In the genomic region with DNA sequence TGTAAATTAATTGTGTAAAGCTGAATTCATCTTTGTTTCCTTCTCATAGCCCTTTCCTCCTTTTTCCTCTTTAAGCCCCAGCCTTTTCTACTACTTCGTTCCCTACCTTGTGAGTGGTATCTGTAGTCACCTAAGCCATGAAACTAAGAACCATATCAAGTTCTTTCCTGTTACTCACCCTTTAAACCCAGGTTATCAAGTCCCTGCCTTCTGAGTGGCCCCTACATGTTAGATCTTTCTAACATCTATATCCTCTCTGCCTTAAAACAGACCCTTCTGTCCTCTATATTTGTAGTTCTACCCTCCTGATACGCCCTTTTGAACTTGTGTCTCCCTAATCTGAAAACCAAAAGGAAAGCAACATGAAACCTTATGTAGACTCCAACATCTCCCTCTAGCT, we compare ENCODE assay signal across 20 cellular contexts. TPM values are rescaled to one million over a fixed set of nuclear protein-coding genes. Genes with fewer than 3 reads are reported as not detected.
DNase-seq lines count a peak whose midpoint lies in the region; ATAC-seq and TF ChIP-seq lines count a peak whose summit lies in the region.
"Had no signal": no experiment of that assay in that cellular context is flagged by ENCODE, and none has a peak within 500 bp of the region (broad histone marks: within the 10 kb centered on the region; RNA-seq: fewer than 3 reads in every experiment).

No MANE protein-coding gene starts in this region.

- H3K4me1 ChIP-seq in Loucy (ENCODE audit: insufficient read depth, low read length, poor library complexity, severe bottlenecking), result peaks cover 28% of the 10 kb centered on the region

- ATAC-seq in activated CD4-positive, alpha-beta T cell treated with anti-CD3 and anti-CD28 coated beads for 36 hours, result peak; percentile 84
- ATAC-seq in activated naive CD4-positive, alpha-beta T cell treated with anti-CD3 and anti-CD28 coated beads, Interleukin-2, amount 50 U/mL, for 72 hours, result peak; percentile 66 to 84
- ATAC-seq in stimulated activated effector memory CD8-positive, alpha-beta T cell treated with anti-CD3 and anti-CD28 coated beads, Interleukin-12 subunit alpha, Interleukin-12 subunit beta, amount 100 ng/mL, for 72 hours, result peak; percentile 68
- no peak for ATAC-seq in stimulated activated naive B cell treated with anti-CD40 and anti-IgM and Interleukin-4, amounts not matched to agents 10 μg/mL and 1 μg/mL and 100 μg/mL, for 72 hours (replicated peaks)
- ATAC-seq: A549, GM12878, HepG2 had no signal

- DNase-seq in activated CD4-positive, alpha-beta T cell treated with anti-CD3 and anti-CD28 coated beads for 36 hours, result no peak
- DNase-seq in activated CD4-positive, alpha-beta T cell treated with anti-CD3 and anti-CD28 coated beads, Interleukin-2, amount 10 ng/mL, durations not matched to agents 24 days and 14 days, result no peak
- DNase-seq in activated naive CD4-positive, alpha-beta T cell treated with anti-CD3 and anti-CD28 coated beads, Interleukin-2, amount 50 U/mL, for 72 hours (ENCODE audit: low spot score in 2 of 2), result no peak
- no peak for DNase-seq in activated naive CD4-positive, alpha-beta T cell treated with Interleukin-2 at 50 U/mL for 16 hours
- no peak for DNase-seq in stimulated activated effector memory CD8-positive, alpha-beta T cell treated with anti-CD3 and anti-CD28 coated beads, Interleukin-12 subunit alpha, Interleukin-12 subunit beta, amount 100 ng/mL, for 72 hours (ENCODE audit: low spot score in 2 of 2)
- no peak for DNase-seq in stimulated activated naive B cell treated with anti-CD40 and anti-IgM and Interleukin-4, amounts not matched to agents 10 μg/mL and 1 μg/mL and 100 μg/mL, for 72 hours
- no peak for DNase-seq in GM20000 (ENCODE audit: low spot score)
- DNase-seq: Calu3; CD4-positive, alpha-beta memory T cell; DND-41; EL; H9 had no signal

- H3K9me3 ChIP-seq in Loucy (ENCODE audit: insufficient read depth, low read depth, low read length), result no peaks in the 10 kb centered on the region
- H3K9me3 ChIP-seq: A549, BLaER1 had no signal

- H3K4me1 Mint-ChIP-seq in activated CD4-positive, alpha-beta T cell treated with anti-CD3 and anti-CD28 coated beads for 36 hours, result peaks cover 32% of the 10 kb centered on the region
- H3K4me1 Mint-ChIP-seq in activated CD4-positive, alpha-beta T cell treated with anti-CD3 and anti-CD28 coated beads, Interleukin-2, amount 10 ng/mL, durations not matched to agents 24 days and 14 days, result peaks cover 14% of the 10 kb centered on the region
- peaks cover 30% of the 10 kb centered on the region for H3K4me1 Mint-ChIP-seq in stimulated activated effector memory CD8-positive, alpha-beta T cell treated with anti-CD3 and anti-CD28 coated beads, Interleukin-12 subunit alpha, Interleukin-12 subunit beta, amount 100 ng/mL, for 72 hours
- peaks cover 15 to 39% of the 10 kb centered on the region in 2 donors for H3K4me1 Mint-ChIP-seq in stimulated activated naive B cell treated with anti-CD40 and anti-IgM and Interleukin-4, amounts not matched to agents 10 μg/mL and 1 μg/mL and 100 μg/mL, for 72 hours

- POLR2A ChIA-PET in activated CD4-positive, alpha-beta T cell treated with anti-CD3 and anti-CD28 coated beads for 36 hours (lab: Charles Lee), result no interaction called here

- H3K9me3 Mint-ChIP-seq in activated CD4-positive, alpha-beta T cell treated with anti-CD3 and anti-CD28 coated beads for 36 hours (ENCODE audit: low read depth), result no peaks in the 10 kb centered on the region
- no peaks in the 10 kb centered on the region for H3K9me3 Mint-ChIP-seq in activated CD4-positive, alpha-beta T cell treated with anti-CD3 and anti-CD28 coated beads, Interleukin-2, amount 10 ng/mL, durations not matched to agents 24 days and 14 days
- no peaks in the 10 kb centered on the region for H3K9me3 Mint-ChIP-seq in activated naive CD4-positive, alpha-beta T cell treated with anti-CD3 and anti-CD28 coated beads, Interleukin-2, amount 50 U/mL, for 72 hours
- H3K9me3 Mint-ChIP-seq in stimulated activated effector memory CD8-positive, alpha-beta T cell treated with anti-CD3 and anti-CD28 coated beads, Interleukin-12 subunit alpha, Interleukin-12 subunit beta, amount 100 ng/mL, for 72 hours, result no peaks in the 10 kb centered on the region
- no peaks in the 10 kb centered on the region for H3K9me3 Mint-ChIP-seq in stimulated activated naive B cell treated with anti-CD40 and anti-IgM and Interleukin-4, amounts not matched to agents 10 μg/mL and 1 μg/mL and 100 μg/mL, for 72 hours
- H3K9me3 Mint-ChIP-seq: CD14-positive monocyte; CD4-positive, alpha-beta memory T cell; H9; IgD-negative memory B cell had no signal

- peaks cover 60% of the 10 kb centered on the region for H3K79me2 ChIP-seq in Loucy (ENCODE audit: insufficient read depth, low read length)

- TF ChIP-seq CTCF in Loucy (conservative IDR thresholded peaks at IDR 0.05; ENCODE audit: low read length) (no peak), GM20000 (IDR thresholded peaks at IDR 0.05; ENCODE audit: extremely low read depth, missing control alignments) (no peak)

- no peak overlapping the region for H3K27ac Mint-ChIP-seq in activated CD4-positive, alpha-beta T cell treated with anti-CD3 and anti-CD28 coated beads for 36 hours
- no peak overlapping the region for H3K27ac Mint-ChIP-seq in activated CD4-positive, alpha-beta T cell treated with anti-CD3 and anti-CD28 coated beads, Interleukin-2, amount 10 ng/mL, durations not matched to agents 24 days and 14 days
- no peak overlapping the region for H3K27ac Mint-ChIP-seq in activated naive CD4-positive, alpha-beta T cell treated with anti-CD3 and anti-CD28 coated beads, Interleukin-2, amount 50 U/mL, for 72 hours
- H3K27ac Mint-ChIP-seq in stimulated activated effector memory CD8-positive, alpha-beta T cell treated with anti-CD3 and anti-CD28 coated beads, Interleukin-12 subunit alpha, Interleukin-12 subunit beta, amount 100 ng/mL, for 72 hours, result no peak overlapping the region
- H3K27ac Mint-ChIP-seq in stimulated activated naive B cell treated with anti-CD40 and anti-IgM and Interleukin-4, amounts not matched to agents 10 μg/mL and 1 μg/mL and 100 μg/mL, for 72 hours, result no peak overlapping the region
- H3K27ac Mint-ChIP-seq: CD14-positive monocyte; CD4-positive, alpha-beta memory T cell had no signal

- peak overlapping the region; percentile 3 for H3K4me3 ChIP-seq in Loucy (ENCODE audit: low read length, poor library complexity, severe bottlenecking)
- H3K4me3 ChIP-seq: A549, BLaER1, GM12878 had no signal

- H3K36me3 Mint-ChIP-seq in activated CD4-positive, alpha-beta T cell treated with anti-CD3 and anti-CD28 coated beads for 36 hours (ENCODE audit: low read depth), result peaks cover 5% of the 10 kb centered on the region
- peaks cover 5% of the 10 kb centered on the region for H3K36me3 Mint-ChIP-seq in activated CD4-positive, alpha-beta T cell treated with anti-CD3 and anti-CD28 coated beads, Interleukin-2, amount 10 ng/mL, durations not matched to agents 24 days and 14 days (ENCODE audit: low read depth)
- no peaks in the 10 kb centered on the region for H3K36me3 Mint-ChIP-seq in activated naive CD4-positive, alpha-beta T cell treated with anti-CD3 and anti-CD28 coated beads, Interleukin-2, amount 50 U/mL, for 72 hours
- H3K36me3 Mint-ChIP-seq in stimulated activated effector memory CD8-positive, alpha-beta T cell treated with anti-CD3 and anti-CD28 coated beads, Interleukin-12 subunit alpha, Interleukin-12 subunit beta, amount 100 ng/mL, for 72 hours, result no peaks in the 10 kb centered on the region
- H3K36me3 Mint-ChIP-seq in stimulated activated naive B cell treated with anti-CD40 and anti-IgM and Interleukin-4, amounts not matched to agents 10 μg/mL and 1 μg/mL and 100 μg/mL, for 72 hours, result peaks cover 20 to 21% of the 10 kb centered on the region in 2 donors

- intact Hi-C loops in activated CD4-positive, alpha-beta T cell treated with anti-CD3 and anti-CD28 coated beads for 36 hours (cut with DNase I, micrococcal nuclease), result loop anchor here in 1 of 2 experiments (10.0 kb wide), 1 partner anchor 496 kb away; no protein-coding TSS in a partner anchor
- intact Hi-C loops in activated CD4-positive, alpha-beta T cell treated with anti-CD3 and anti-CD28 coated beads, Interleukin-2, amount 10 ng/mL, durations not matched to agents 24 days and 14 days (cut with micrococcal nuclease), result loop anchor here (10.0 kb wide), 1 partner anchor 366 kb away; no protein-coding TSS in a partner anchor

- H3K4me3 Mint-ChIP-seq in activated CD4-positive, alpha-beta T cell treated with anti-CD3 and anti-CD28 coated beads for 36 hours, result no peak overlapping the region
- no peak overlapping the region for H3K4me3 Mint-ChIP-seq in activated CD4-positive, alpha-beta T cell treated with anti-CD3 and anti-CD28 coated beads, Interleukin-2, amount 10 ng/mL, durations not matched to agents 24 days and 14 days
- H3K4me3 Mint-ChIP-seq in stimulated activated effector memory CD8-positive, alpha-beta T cell treated with anti-CD3 and anti-CD28 coated beads, Interleukin-12 subunit alpha, Interleukin-12 subunit beta, amount 100 ng/mL, for 72 hours, result no peak overlapping the region
- no peak overlapping the region for H3K4me3 Mint-ChIP-seq in stimulated activated naive B cell treated with anti-CD40 and anti-IgM and Interleukin-4, amounts not matched to agents 10 μg/mL and 1 μg/mL and 100 μg/mL, for 72 hours
- H3K4me3 Mint-ChIP-seq: CD14-positive monocyte, H9, IgD-negative memory B cell had no signal

- no peaks in the 10 kb centered on the region for H3K27me3 ChIP-seq in Loucy (ENCODE audit: insufficient read depth, low read length, poor library complexity, severe bottlenecking)
- H3K27me3 ChIP-seq: BLaER1 had no signal

- no peak overlapping the region for H3K9ac ChIP-seq in Loucy (ENCODE audit: low read depth, low read length, poor library complexity, severe bottlenecking)
- H3K9ac ChIP-seq: BLaER1 had no signal

- H3K36me3 ChIP-seq in Loucy (ENCODE audit: insufficient read depth, low read length), result no peaks in the 10 kb centered on the region

- H2AFZ ChIP-seq in Loucy (ENCODE audit: low read length), result no peak overlapping the region

- peaks cover 30% of the 10 kb centered on the region for H4K20me1 ChIP-seq in Loucy (ENCODE audit: insufficient read depth, low read length, poor library complexity, severe bottlenecking)

- H3F3A ChIP-seq in Loucy (ENCODE audit: low read depth), result no peaks in the 10 kb centered on the region

- CTCF ChIA-PET in activated CD4-positive, alpha-beta T cell treated with anti-CD3 and anti-CD28 coated beads for 36 hours (lab: Charles Lee), result interaction anchor here (1.2 kb wide), 1 partner anchor 141 kb away, joined by 3 read pairs; no protein-coding TSS in a partner anchor

- H3K9me2 ChIP-seq in Loucy (replicated peaks; ENCODE audit: low read depth, low read length), result no peaks in the 10 kb centered on the region

- H3K27me3 Mint-ChIP-seq in activated CD4-positive, alpha-beta T cell treated with anti-CD3 and anti-CD28 coated beads for 36 hours, result no peaks in the 10 kb centered on the region
- H3K27me3 Mint-ChIP-seq in activated CD4-positive, alpha-beta T cell treated with anti-CD3 and anti-CD28 coated beads, Interleukin-2, amount 10 ng/mL, durations not matched to agents 24 days and 14 days, result no peaks in the 10 kb centered on the region
- H3K27me3 Mint-ChIP-seq in stimulated activated naive B cell treated with anti-CD40 and anti-IgM and Interleukin-4, amounts not matched to agents 10 μg/mL and 1 μg/mL and 100 μg/mL, for 72 hours, result no peaks in the 10 kb centered on the region
- H3K27me3 Mint-ChIP-seq: CD4-positive, alpha-beta memory T cell; IgD-negative memory B cell had no signal

- peak overlapping the region; percentile 38 for H3K4me2 ChIP-seq in Loucy (ENCODE audit: low read depth, low read length, poor library complexity, severe bottlenecking)
- H3K4me2 ChIP-seq: A549, BLaER1 had no signal

RNA-seq across cellular contexts. Expression of a gene that starts 7.2 kb away (rescaled TPM):
- total RNA-seq in activated CD4-positive, alpha-beta T cell treated with anti-CD3 and anti-CD28 coated beads for 36 hours, result 10 to 100 TPM; 15.8 to 16.5 TPM
- 20.5 and 27.0 TPM in 2 replicates for total RNA-seq in activated CD4-positive, alpha-beta T cell treated with anti-CD3 and anti-CD28 coated beads, Interleukin-2, amount 10 ng/mL, durations not matched to agents 24 days and 14 days
- 10 to 100 TPM; 15.0 to 19.2 TPM for total RNA-seq in activated naive CD4-positive, alpha-beta T cell treated with anti-CD3 and anti-CD28 coated beads, Interleukin-2, amount 50 U/mL, for 72 hours

RNA-seq across cellular contexts. Expression of a gene that starts 46.9 kb away (rescaled TPM):
- total RNA-seq in activated CD4-positive, alpha-beta T cell treated with anti-CD3 and anti-CD28 coated beads for 36 hours, result 10 to 100 TPM; 41.7 to 54.3 TPM
- 27.1 and 27.9 TPM in 2 replicates for total RNA-seq in activated CD4-positive, alpha-beta T cell treated with anti-CD3 and anti-CD28 coated beads, Interleukin-2, amount 10 ng/mL, durations not matched to agents 24 days and 14 days
- total RNA-seq in activated naive CD4-positive, alpha-beta T cell treated with anti-CD3 and anti-CD28 coated beads, Interleukin-2, amount 50 U/mL, for 72 hours, result 10 to 100 TPM; 34.3 to 62.9 TPM

RNA-seq across cellular contexts. Expression of a gene that starts 58.3 kb away (rescaled TPM):
- 10 to 100 TPM; 23.2 to 24.3 TPM for total RNA-seq in activated CD4-positive, alpha-beta T cell treated with anti-CD3 and anti-CD28 coated beads for 36 hours
- total RNA-seq in activated CD4-positive, alpha-beta T cell treated with anti-CD3 and anti-CD28 coated beads, Interleukin-2, amount 10 ng/mL, durations not matched to agents 24 days and 14 days, result 8.8 and 9.1 TPM in 2 replicates
- 10 to 100 TPM; 32.7 to 65.8 TPM for total RNA-seq in activated naive CD4-positive, alpha-beta T cell treated with anti-CD3 and anti-CD28 coated beads, Interleukin-2, amount 50 U/mL, for 72 hours
- total RNA-seq: G401 had no signal

Comparison
In these comparisons a context has a peak if more than half of its experiments do, and no peak if none do; other contexts are left out.
1. ATAC-seq: peak in activated CD4-positive, alpha-beta T cell treated with anti-CD3 and anti-CD28 coated beads for 36 hours (single experiment), activated naive CD4-positive, alpha-beta T cell treated with anti-CD3 and anti-CD28 coated beads, Interleukin-2, amount 50 U/mL, for 72 hours (2 of 2) and stimulated activated effector memory CD8-positive, alpha-beta T cell treated with anti-CD3 and anti-CD28 coated beads, Interleukin-12 subunit alpha, Interleukin-12 subunit beta, amount 100 ng/mL, for 72 hours (single experiment); none in stimulated activated naive B cell treated with anti-CD40 and anti-IgM and Interleukin-4, amounts not matched to agents 10 μg/mL and 1 μg/mL and 100 μg/mL, for 72 hours (0 of 2).